In genomic region chr10:117350905-117351304, GRCh38 we compare ENCODE assay signal across 14 cellular contexts. TPM values are rescaled to one million over a fixed set of nuclear protein-coding genes. Genes with fewer than 3 reads are reported as not detected.
DNase-seq lines count a peak whose midpoint lies in the region; ATAC-seq, FAIRE-seq and TF ChIP-seq lines count a peak whose summit lies in the region.
"Had no signal": no experiment of that assay in that cellular context is flagged by ENCODE, and none has a peak within 500 bp of the region (broad histone marks: within the 10 kb centered on the region; RNA-seq: fewer than 3 reads in every experiment).

No MANE protein-coding gene starts in this region.

- intact Hi-C loops in HepG2 (cut with micrococcal nuclease; ENCODE audit: unreplicated experiment) = no loop called here

- H3K36me3 ChIP-seq in HepG2 (replicated peaks in 1 of 2; ENCODE audit: control insufficient read depth in 1 of 2, insufficient read depth in 2 of 2, low read length in 2 of 2) = no peaks in the 10 kb centered on the region
- H3K36me3 ChIP-seq: upper lobe of left lung had no signal

- POLR2A ChIA-PET in HepG2 (lab: Yijun Ruan, JAX) = interaction anchor here (2.4 kb wide), 1 partner anchor 10 kb away, joined by 9 read pairs; no protein-coding TSS in a partner anchor

- TF ChIP-seq CTCF in HepG2 (CRISPR knock-in tag; IDR thresholded peaks at IDR 0.05) = no peak

- no peak for TF ChIP-seq RAD21 in HepG2 (CRISPR knock-in tag; IDR thresholded peaks at IDR 0.05)

- ATAC-seq in GM18907 (IDR thresholded peaks at IDR 0.05; ENCODE audit: unreplicated experiment) = peak; percentile 73
- peak; percentile 84 for ATAC-seq in GM21723 (IDR thresholded peaks at IDR 0.05; ENCODE audit: unreplicated experiment)
- ATAC-seq in HG03280 (IDR thresholded peaks at IDR 0.05; ENCODE audit: unreplicated experiment) = peak; percentile 78
- peak; percentile 17 for ATAC-seq in left lobe of liver
- no peak for ATAC-seq in HG03039 (IDR thresholded peaks at IDR 0.05; ENCODE audit: unreplicated experiment)
- ATAC-seq in HepG2 = no peak
- ATAC-seq: activated CD4-positive, alpha-beta T cell treated with anti-CD3 and anti-CD28 coated beads for 36 hours had no signal

- BruUV-seq in HepG2 (replicated peaks; lab: Mats Ljungman, UMichigan) = no TSS peak

- H3K79me2 ChIP-seq in HepG2 (ENCODE audit: insufficient read depth, low read length) = peaks cover 96% of the 10 kb centered on the region

- no peaks in the 10 kb centered on the region for H3K27me3 ChIP-seq in HepG2 (ENCODE audit: control insufficient read depth in 1 of 2, insufficient read depth in 2 of 2, low read length in 2 of 2)
- H3K27me3 ChIP-seq: SJSA1, upper lobe of left lung had no signal

- H3K27ac ChIP-seq in HepG2 (ENCODE audit: extremely low read length, insufficient read depth, low read length) = no peak overlapping the region
- H3K27ac ChIP-seq: SJSA1, upper lobe of left lung had no signal

- H3K9ac ChIP-seq in HepG2 (ENCODE audit: insufficient read depth, low read depth, low read length) = no peak overlapping the region

- CTCF ChIA-PET in HepG2 (lab: Yijun Ruan, JAX; ENCODE audit: low intra/inter-chr PET ratio, low total read pairs) = no interaction called here

- TF ChIP-seq POLR2A in HepG2 (IDR thresholded peaks at IDR 0.05; ENCODE audit: insufficient read depth in 1 of 2, low read depth in 2 of 2, low read length in 2 of 2) = no peak

- no peaks in the 10 kb centered on the region for H3K9me3 ChIP-seq in HepG2 (ENCODE audit: low read length)
- H3K9me3 ChIP-seq: SJSA1, upper lobe of left lung had no signal

- in situ Hi-C loops in HepG2 (cut with HindIII; ENCODE audit: extremely low pct_ligation_motif_present, low pct_unique_long_range_greater_than_20kb) = no loop called here

- no peak for TF ChIP-seq EP300 in HepG2 (IDR thresholded peaks at IDR 0.05; ENCODE audit: low read depth in 2 of 2, low read length in 2 of 2)
- no peak for TF ChIP-seq EP300 in HepG2 (CRISPR knock-in tag; IDR thresholded peaks at IDR 0.05; ENCODE audit: borderline replicate concordance)

- H3K4me1 ChIP-seq in HepG2 (ENCODE audit: insufficient read depth, low read length) = peaks cover 35% of the 10 kb centered on the region

- FAIRE-seq in HepG2 (lab: Jason Lieb, UNC) = no peak

- H3K4me3 ChIP-seq in HepG2 (replicated peaks in 1 of 3; ENCODE audit: insufficient read depth in 1 of 3, low read depth in 2 of 3, low read length in 3 of 3) = no peak overlapping the region
- H3K4me3 ChIP-seq: SJSA1, upper lobe of left lung had no signal

- H2AFZ ChIP-seq in HepG2 (ENCODE audit: low read length) = no peak overlapping the region

- DNase-seq in left lobe of liver (ENCODE audit: low spot score) = no peak
- no peak for DNase-seq in HepG2 (ENCODE audit: low spot score)
- no peak for DNase-seq in activated gamma-delta T cell (lab: John Stamatoyannopoulos, UW)
- no peak for DNase-seq in NCI-H748 treated with DMSO at 0.1 percent for 48 hours (lab: John Stamatoyannopoulos, UW)
- DNase-seq: activated CD4-positive, alpha-beta T cell treated with anti-CD3 and anti-CD28 coated beads for 36 hours; activated naive CD8-positive, alpha-beta T cell treated with anti-CD3 and anti-CD28 coated beads, Interleukin-2, amount 10 ng/mL, durations not matched to agents 7 days and 5 days; effector CD4-positive, alpha-beta T cell; NCI-H2171 treated with DMSO at 0.1 percent for 48 hours had no signal

- WGBS in HepG2 (ENCODE audit: low lambda C conversion rate) = 93% methylated on average over 3 of the region's 3 CpGs

- H4K20me1 ChIP-seq in HepG2 (ENCODE audit: insufficient read depth, low read length) = no peaks in the 10 kb centered on the region; the same call in 1 of the 2 replicates

- H3K4me2 ChIP-seq in HepG2 (ENCODE audit: low read depth, low read length) = no peak overlapping the region

TF ChIP-seq in HepG2, 621 proteins besides CTCF, POLR2A, EP300 and RAD21:
- no peak for TF ChIP-seq HDAC1 (CRISPR knock-in tag; IDR thresholded peaks at IDR 0.05)
- no peak for TF ChIP-seq HOXA9 (CRISPR knock-in tag; IDR thresholded peaks at IDR 0.05; ENCODE audit: borderline replicate concordance)
- no peak for TF ChIP-seq ZFP1 (CRISPR knock-in tag; IDR thresholded peaks at IDR 0.05)
- TF ChIP-seq ZNF607 (CRISPR knock-in tag; IDR thresholded peaks at IDR 0.05; ENCODE audit: borderline replicate concordance) = no peak
- no peak for TF ChIP-seq ZNF639 (CRISPR knock-in tag; conservative IDR thresholded peaks at IDR 0.05)
- TF ChIP-seq SRSF9 (IDR thresholded peaks at IDR 0.05; ENCODE audit: borderline replicate concordance, insufficient read depth, low read depth, low read length, poor library complexity, severe bottlenecking) = no peak
- no peak for TF ChIP-seq ZBTB1 (CRISPR knock-in tag; IDR thresholded peaks at IDR 0.05; ENCODE audit: borderline replicate concordance)
- no peak for TF ChIP-seq KLF6 (CRISPR knock-in tag; IDR thresholded peaks at IDR 0.05)
- no peak for TF ChIP-seq ZFP41 (CRISPR knock-in tag; IDR thresholded peaks at IDR 0.05; ENCODE audit: borderline replicate concordance)
- TF ChIP-seq ZNF430 (CRISPR knock-in tag; IDR thresholded peaks at IDR 0.05) = no peak
- TF ChIP-seq MAFF (IDR thresholded peaks at IDR 0.05; ENCODE audit: low read depth, low read length) = no peak
- TF ChIP-seq GTF3A (CRISPR knock-in tag; conservative IDR thresholded peaks at IDR 0.05) = no peak

RNA-seq across cellular contexts. Expression of gene PDZD8, which starts 24.3 kb away (rescaled TPM):
- total RNA-seq in left lobe of liver (29.6 TPM), HepG2 (2016; rRNA removed; fragmentation: Illumina TruSeq; extraction: Trizol) (32.0 and 34.2 TPM in 2 replicates)
- total RNA-seq in HepG2 (2016; cell fraction: cytosol; rRNA removed; fragmentation: Illumina TruSeq; extraction: Trizol; ENCODE audit: low read depth) = 1.8 and 3.3 TPM in 2 replicates
- total RNA-seq in HepG2 (2016; cell fraction: insoluble cytoplasmic fraction; rRNA removed; fragmentation: Illumina TruSeq; extraction: Trizol) = 30.1 and 30.9 TPM in 2 replicates
- total RNA-seq in HepG2 (2016; cell fraction: membrane; rRNA removed; fragmentation: Illumina TruSeq; extraction: Trizol) = 22.1 and 23.4 TPM in 2 replicates
- 34.9 and 35.6 TPM in 2 replicates for total RNA-seq in HepG2 (2016; cell fraction: nucleus; rRNA removed; fragmentation: Illumina TruSeq; extraction: Trizol)
- polyA plus RNA-seq in HepG2 (2011; rRNA removed) = 8.2 and 11.2 TPM in 2 replicates
- polyA plus RNA-seq in HepG2 (2011; cell fraction: cytosol; rRNA removed) = 5.4 and 9.0 TPM in 2 replicates
- 4.6 and 5.6 TPM in 2 replicates for polyA plus RNA-seq in HepG2 (2011; cell fraction: nucleus; rRNA removed)
- 13.9 and 14.8 TPM in 2 replicates for polyA plus RNA-seq in HepG2 (2012)
- 1.5 and 2.0 TPM in 2 replicates for polyA plus RNA-seq in HepG2 (2016; cell fraction: cytosol; fragmentation: Illumina TruSeq; extraction: Trizol; ENCODE audit: low read depth)
- 20.4 and 20.5 TPM in 2 replicates for polyA plus RNA-seq in HepG2 (2016; cell fraction: insoluble cytoplasmic fraction; fragmentation: Illumina TruSeq; extraction: Trizol; ENCODE audit: low read depth)
- 9.6 and 10.4 TPM in 2 replicates for polyA plus RNA-seq in HepG2 (2016; cell fraction: membrane; fragmentation: Illumina TruSeq; extraction: Trizol; ENCODE audit: low read depth)
- 17.1 and 18.4 TPM in 2 replicates for polyA plus RNA-seq in HepG2 (2016; cell fraction: nucleus; fragmentation: Illumina TruSeq; extraction: Trizol; ENCODE audit: insufficient read depth, low read depth)
- polyA minus RNA-seq in HepG2 (2011; rRNA and poly(A)+ RNA removed; ENCODE audit: low replicate concordance) = 21.5 and 39.5 TPM in 2 replicates
- 38.4 and 49.5 TPM in 2 replicates for polyA minus RNA-seq in HepG2 (2011; cell fraction: cytosol; rRNA and poly(A)+ RNA removed)
- polyA minus RNA-seq in HepG2 (2011; cell fraction: nucleus; rRNA and poly(A)+ RNA removed) = 38.2 and 59.4 TPM in 2 replicates

Comparison
In these comparisons a context has a peak if more than half of its experiments do, and no peak if none do; other contexts are left out.
1. ATAC-seq: peak in GM18907 (single experiment), GM21723 (single experiment), HG03280 (single experiment) and left lobe of liver (single experiment); none in HG03039 (single experiment) and HepG2 (single experiment).